ENCODE assay signal across 2 cellular contexts in genomic region chr1:165843304-165843703, GRCh38.
TF ChIP-seq lines count a peak whose summit lies in the region.

No MANE protein-coding gene starts in this region.

TF ChIP-seq in A549, 52 proteins besides CTCF, POLR2A, EP300 and RAD21 (continued from another document):
- no peak for TF ChIP-seq ZSCAN20 (CRISPR knock-in tag; IDR thresholded peaks at IDR 0.05)

TF ChIP-seq in HEK293, 187 proteins besides CTCF, POLR2A, EP300 and RAD21 (continued from another document):
- TF ChIP-seq ZEB2 (tag by site-specific recombination; IDR thresholded peaks at IDR 0.05) (0 out of 2 replicates have a peak, but pooled peaks have one; percentile 21), ZFP3 (tag by site-specific recombination; IDR thresholded peaks at IDR 0.05; ENCODE audit: low read depth) (no peak), PBX3 (CRISPR knock-in tag; IDR thresholded peaks at IDR 0.05) (no peak), PRDM10 (tag by site-specific recombination; IDR thresholded peaks at IDR 0.05) (0 out of 2 replicates have a peak, but pooled peaks have one; percentile 17), SCRT2 (tag by site-specific recombination; IDR thresholded peaks at IDR 0.05) (0 out of 2 replicates have a peak, but pooled peaks have one; percentile 28), ZNF629 (tag by site-specific recombination; IDR thresholded peaks at IDR 0.05) (peak; percentile 50; the same call in 1 of the 2 replicates)
